19 cellular contexts compared by ENCODE assay signal in genomic region chr20:384723-385122, GRCh38. TPM values are rescaled to one million over a fixed set of nuclear protein-coding genes. Genes with fewer than 3 reads are reported as not detected.
DNase-seq lines count a peak whose midpoint lies in the region; ATAC-seq and TF ChIP-seq lines count a peak whose summit lies in the region.
"Had no signal": no experiment of that assay in that cellular context is flagged by ENCODE, and none has a peak within 500 bp of the region (broad histone marks: within the 10 kb centered on the region; RNA-seq: fewer than 3 reads in every experiment).

No MANE protein-coding gene starts in this region.

- H3K27ac Mint-ChIP-seq in MCF 10A (ENCODE audit: low read depth, unreplicated experiment): peak overlapping the region; percentile 74
- peak overlapping the region; percentile 13 for H3K27ac Mint-ChIP-seq in type B pancreatic cell

- H3K4me3 ChIP-seq in breast epithelium (no peak overlapping the region), RWPE2 (ENCODE audit: severe bottlenecking) (no peak overlapping the region), Karpas-422 (ENCODE audit: low read length) (no peak overlapping the region), tibial nerve (no peak overlapping the region)
- H3K4me3 ChIP-seq: MG63, Peyer's patch had no signal

- H3K4me3 Mint-ChIP-seq in MCF 10A (ENCODE audit: unreplicated experiment): no peak overlapping the region
- H3K4me3 Mint-ChIP-seq in type B pancreatic cell: peak overlapping the region; percentile 36
- H3K4me3 Mint-ChIP-seq: CD14-positive monocyte had no signal

- DNase-seq in MCF 10A (ENCODE audit: unreplicated experiment): no peak
- DNase-seq in breast epithelium (ENCODE audit: low spot score in 2 of 2): no peak
- no peak for DNase-seq in RWPE2 (ENCODE audit: low spot score)
- DNase-seq in epithelial cell of prostate (ENCODE audit: low read depth, low spot score): no peak
- no peak for DNase-seq in type B pancreatic cell (ENCODE audit: extremely low spot score, unreplicated experiment)
- DNase-seq in Karpas-422: no peak
- no peak for DNase-seq in tibial nerve (ENCODE audit: low spot score in 2 of 2)
- DNase-seq in nucleus accumbens (lab: John Stamatoyannopoulos, UW): no peak
- DNase-seq: COR-L47, DMS153, MG63, NCI-H1092, NCI-H146, NCI-H2081 treated with DMSO at 0.1 percent for 48 hours, NCI-H510A treated with DMSO at 0.1 percent for 48 hours, Peyer's patch, SHP77 treated with DMSO at 0.1 percent for 48 hours had no signal

- peaks cover 65% of the 10 kb centered on the region for H3K79me2 ChIP-seq in Karpas-422 (ENCODE audit: low read length)

- H3K4me1 ChIP-seq in breast epithelium (no peaks in the 10 kb centered on the region), RWPE2 (ENCODE audit: insufficient read depth, poor library complexity, severe bottlenecking) (peaks cover 29% of the 10 kb centered on the region), Karpas-422 (ENCODE audit: low read length) (peaks cover 38% of the 10 kb centered on the region), tibial nerve (peaks cover 0 to 25% (median 2%) of the 10 kb centered on the region in 4 donors)
- H3K4me1 ChIP-seq: Peyer's patch had no signal

- TF ChIP-seq CTCF in MCF 10A (IDR thresholded peaks at IDR 0.05; ENCODE audit: unreplicated experiment) (no peak), breast epithelium (IDR thresholded peaks at IDR 0.05) (no peak), RWPE2 (IDR thresholded peaks at IDR 0.05; ENCODE audit: poor library complexity, severe bottlenecking) (no peak), type B pancreatic cell (conservative IDR thresholded peaks at IDR 0.05) (no peak), tibial nerve (IDR thresholded peaks at IDR 0.05) (no peak)

- H4K20me1 ChIP-seq in Karpas-422 (ENCODE audit: insufficient read depth, low read depth, low read length): peaks cover 36% of the 10 kb centered on the region

- TF ChIP-seq EP300 in tibial nerve (IDR thresholded peaks at IDR 0.05): no peak

- H3K27ac ChIP-seq in breast epithelium: no peak overlapping the region
- H3K27ac ChIP-seq in RWPE2 (ENCODE audit: poor library complexity, severe bottlenecking): peak overlapping the region; percentile 95
- peak overlapping the region; percentile 100 for H3K27ac ChIP-seq in epithelial cell of prostate
- no peak overlapping the region for H3K27ac ChIP-seq in Karpas-422 (ENCODE audit: low read length)
- H3K27ac ChIP-seq in tibial nerve: no peak overlapping the region
- H3K27ac ChIP-seq: KMS-11 had no signal

- POLR2A ChIA-PET in MCF 10A (lab: Yijun Ruan, JAX): interaction anchor here (0.6 to 24.6 kb wide), 4 partner anchors 13 to 48 kb away, joined by 3 to 671 read pairs (median 102); no protein-coding TSS in a partner anchor

- H3K27me3 ChIP-seq in breast epithelium (no peaks in the 10 kb centered on the region), RWPE2 (ENCODE audit: insufficient read depth, poor library complexity, severe bottlenecking) (no peaks in the 10 kb centered on the region), Karpas-422 (ENCODE audit: low read length) (no peaks in the 10 kb centered on the region), tibial nerve (peaks cover 0 to 4% of the 10 kb centered on the region in 2 donors)
- H3K27me3 ChIP-seq: MG63, Peyer's patch had no signal

- CTCF ChIA-PET in MCF 10A (lab: Yijun Ruan, JAX): interaction anchor here (0.6 to 7.9 kb wide), 9 partner anchors 16 to 350 kb away, joined by 3 to 80 read pairs (median 4); no protein-coding TSS in a partner anchor

- no peak overlapping the region for H3K9ac ChIP-seq in Karpas-422 (ENCODE audit: low read length)
- H3K9ac ChIP-seq: KMS-11 had no signal

- H3K4me1 Mint-ChIP-seq in MCF 10A (ENCODE audit: insufficient read depth, unreplicated experiment): peaks cover 32% of the 10 kb centered on the region
- peaks cover 4% of the 10 kb centered on the region for H3K4me1 Mint-ChIP-seq in type B pancreatic cell (ENCODE audit: unreplicated experiment)

- H3K27me3 Mint-ChIP-seq in MCF 10A (ENCODE audit: insufficient read depth, unreplicated experiment) (no peaks in the 10 kb centered on the region), type B pancreatic cell (peaks cover 17% of the 10 kb centered on the region)

- no peak overlapping the region for H3K4me2 ChIP-seq in Karpas-422 (ENCODE audit: low read depth, low read length, poor library complexity, severe bottlenecking)
- H3K4me2 ChIP-seq: KMS-11 had no signal

- H2AFZ ChIP-seq in Karpas-422 (ENCODE audit: low read length): no peak overlapping the region

- no peaks in the 10 kb centered on the region for H3K9me2 ChIP-seq in Karpas-422 (replicated peaks; ENCODE audit: insufficient read depth, low read length)

- H3K36me3 ChIP-seq in breast epithelium (no peaks in the 10 kb centered on the region), RWPE2 (ENCODE audit: low read depth) (peaks cover 84% of the 10 kb centered on the region), Karpas-422 (ENCODE audit: insufficient read depth, low read length) (peaks cover 55% of the 10 kb centered on the region), tibial nerve (peaks cover 0 to 24% (median 0%) of the 10 kb centered on the region in 3 donors)
- H3K36me3 ChIP-seq: MG63 had no signal

- no TSS peak for BruUV-seq in MCF 10A (replicated peaks; lab: Mats Ljungman, UMichigan)

- peaks cover 50% of the 10 kb centered on the region for H3K36me3 Mint-ChIP-seq in MCF 10A (ENCODE audit: insufficient read depth, unreplicated experiment)
- H3K36me3 Mint-ChIP-seq in type B pancreatic cell: peaks cover 5% of the 10 kb centered on the region

- intact Hi-C loops in MCF 10A (cut with micrococcal nuclease): no loop called here
- intact Hi-C loops in breast epithelium (cut with DNase I; ENCODE audit: low total_unique reads): no loop called here

- WGBS in tibial nerve, 2 donors: 100% methylated on average over 1 of the region's 1 CpG

- TF ChIP-seq POLR2A in breast epithelium (IDR thresholded peaks at IDR 0.05) (no peak), tibial nerve (IDR thresholded peaks at IDR 0.05) (no peak)

- no peaks in the 10 kb centered on the region for H3K9me3 ChIP-seq in breast epithelium
- no peaks in the 10 kb centered on the region for H3K9me3 ChIP-seq in RWPE2 (ENCODE audit: severe bottlenecking)
- H3K9me3 ChIP-seq in Karpas-422 (ENCODE audit: low read length): no peaks in the 10 kb centered on the region
- H3K9me3 ChIP-seq in tibial nerve: no peaks in the 10 kb centered on the region
- H3K9me3 ChIP-seq: MG63, Peyer's patch had no signal

- ATAC-seq in RWPE2 (ENCODE audit: low read depth): no peak

- H3K9me3 Mint-ChIP-seq in MCF 10A (ENCODE audit: unreplicated experiment) (no peaks in the 10 kb centered on the region), type B pancreatic cell (no peaks in the 10 kb centered on the region)

RNA-seq across cellular contexts. Expression of gene TRIB3, which starts 4.2 kb away (rescaled TPM):
- total RNA-seq in MCF 10A (2022): 477 and 598 TPM in 2 replicates
- 10 to 100 TPM in 2 of 3 donors, 1 to 10 TPM in 1; 4.5 to 18.0 (median 14.5) TPM for total RNA-seq in breast epithelium
- total RNA-seq in type B pancreatic cell (ENCODE audit: low replicate concordance): 8.3 and 17.0 TPM in 2 replicates
- total RNA-seq in Karpas-422 (2014; rRNA removed; shearing (Covaris generic); ENCODE audit: low replicate concordance): 122 and 197 TPM in 2 replicates
- 10 to 100 TPM in 1 of 4 donors, 1 to 10 TPM in 3; 4.5 to 10.5 (median 5.9) TPM for total RNA-seq in tibial nerve

RNA-seq across cellular contexts. Expression of gene RBCK1, which starts 23.4 kb away (rescaled TPM):
- total RNA-seq in MCF 10A (2022) (353 and 488 TPM in 2 replicates), breast epithelium (10 to 100 TPM; 61.3 to 69.5 (median 66.2) TPM), type B pancreatic cell (ENCODE audit: low replicate concordance) (81.3 and 84.9 TPM in 2 replicates), tibial nerve (100 to 1,000 TPM in 3 of 4 donors, 10 to 100 TPM in 1; 93.5 to 149 (median 118) TPM)
- total RNA-seq in Karpas-422 (2014; rRNA removed; shearing (Covaris generic); ENCODE audit: low replicate concordance): 96.6 and 142 TPM in 2 replicates

RNA-seq across cellular contexts. Expression of gene NRSN2, which starts 37.8 kb away (rescaled TPM):
- 8.2 and 8.4 TPM in 2 replicates for total RNA-seq in MCF 10A (2022)
- total RNA-seq in breast epithelium: 10 to 100 TPM in 2 of 3 donors, 1 to 10 TPM in 1; 9.4 to 22.3 (median 21.8) TPM
- total RNA-seq in type B pancreatic cell (ENCODE audit: low replicate concordance): 33.8 and 43.0 TPM in 2 replicates
- 18.2 and 28.3 TPM in 2 replicates for total RNA-seq in Karpas-422 (2014; rRNA removed; shearing (Covaris generic); ENCODE audit: low replicate concordance)
- 10 to 100 TPM; 20.6 to 34.1 (median 26.2) TPM for total RNA-seq in tibial nerve

RNA-seq across cellular contexts. Expression of gene SOX12, which starts 59.4 kb away (rescaled TPM):
- total RNA-seq in MCF 10A (2022) (17.2 and 17.6 TPM in 2 replicates), breast epithelium (1 to 10 TPM; 1.1 to 3.7 (median 3.3) TPM), type B pancreatic cell (ENCODE audit: low replicate concordance) (9.9 and 52.7 TPM in 2 replicates), tibial nerve (1 to 10 TPM; 4.6 to 9.8 (median 8.6) TPM)
- 8.3 and 18.0 TPM in 2 replicates for total RNA-seq in Karpas-422 (2014; rRNA removed; shearing (Covaris generic); ENCODE audit: low replicate concordance)

Comparison
In these comparisons a context has a peak if more than half of its experiments do, and no peak if none do; other contexts are left out.
1. H3K27ac ChIP-seq: peak in RWPE2 (single experiment) and epithelial cell of prostate (single experiment); none in breast epithelium (0 of 2), Karpas-422 (single experiment) and tibial nerve (0 of 4).